ENCODE assay signal across 16 cellular contexts in genomic region chr13:99220199-99220931, GRCh38. TPM values are rescaled to one million over a fixed set of nuclear protein-coding genes. Genes with fewer than 3 reads are reported as not detected.
A peak's percentile ranks its signal among the peaks of the same experiment; 100 is the strongest.
DNase-seq lines count a peak whose midpoint lies in the region; ATAC-seq and TF ChIP-seq lines count a peak whose summit lies in the region.
"Had no signal": no experiment of that assay in that cellular context is flagged by ENCODE, and none has a peak within 500 bp of the region (broad histone marks: within the 10 kb centered on the region; RNA-seq: fewer than 3 reads in every experiment).

No MANE protein-coding gene starts in this region.

- peak overlapping the region; percentile 50 for H3K27ac Mint-ChIP-seq in activated CD4-positive, alpha-beta T cell treated with anti-CD3 and anti-CD28 coated beads, Interleukin-2, amount 10 ng/mL, durations not matched to agents 7 days and 5 days
- H3K27ac Mint-ChIP-seq in activated CD8-positive, alpha-beta T cell treated with anti-CD3 and anti-CD28 coated beads, Interleukin-2, amount 10 ng/mL, durations not matched to agents 7 days and 5 days, result peak overlapping the region; percentile 78
- H3K27ac Mint-ChIP-seq in natural killer cell, result peak overlapping the region; percentile 81 to 89

- H3K4me1 Mint-ChIP-seq in activated CD4-positive, alpha-beta T cell treated with anti-CD3 and anti-CD28 coated beads, Interleukin-2, amount 10 ng/mL, durations not matched to agents 7 days and 5 days, result peaks cover 84% of the 10 kb centered on the region
- peaks cover 84% of the 10 kb centered on the region for H3K4me1 Mint-ChIP-seq in activated CD8-positive, alpha-beta T cell treated with anti-CD3 and anti-CD28 coated beads, Interleukin-2, amount 10 ng/mL, durations not matched to agents 7 days and 5 days (ENCODE audit: low read depth)
- peaks cover 84% of the 10 kb centered on the region in 2 donors for H3K4me1 Mint-ChIP-seq in natural killer cell

- ATAC-seq in activated CD8-positive, alpha-beta T cell treated with anti-CD3 and anti-CD28 coated beads, Interleukin-2, amount 10 ng/mL, durations not matched to agents 7 days and 5 days, result peak; percentile 45
- ATAC-seq in natural killer cell, result peak in 2 of 3 donors; percentile 23 to 32
- ATAC-seq in omental fat pad (ENCODE audit: low FRiP score), result no peak
- ATAC-seq: lower lobe of right lung had no signal

- no peaks in the 10 kb centered on the region for H3K27me3 Mint-ChIP-seq in activated CD4-positive, alpha-beta T cell treated with anti-CD3 and anti-CD28 coated beads, Interleukin-2, amount 10 ng/mL, durations not matched to agents 7 days and 5 days
- H3K27me3 Mint-ChIP-seq in activated CD8-positive, alpha-beta T cell treated with anti-CD3 and anti-CD28 coated beads, Interleukin-2, amount 10 ng/mL, durations not matched to agents 7 days and 5 days (ENCODE audit: low read depth), result no peaks in the 10 kb centered on the region
- no peaks in the 10 kb centered on the region for H3K27me3 Mint-ChIP-seq in natural killer cell (ENCODE audit: low read depth in 2 of 2)
- H3K27me3 Mint-ChIP-seq: IgD-negative memory B cell had no signal

- DNase-seq in activated CD4-positive, alpha-beta T cell treated with anti-CD3 and anti-CD28 coated beads, Interleukin-2, amount 10 ng/mL, durations not matched to agents 7 days and 5 days, result peak; percentile 55
- no peak for DNase-seq in activated CD4-positive, alpha-beta T cell treated with anti-CD3 and anti-CD28 coated beads, Interleukin-2, amount 50 U/mL, for 48 hours
- DNase-seq in activated CD8-positive, alpha-beta T cell treated with anti-CD3 and anti-CD28 coated beads, Interleukin-2, amount 10 ng/mL, durations not matched to agents 7 days and 5 days, result peak; percentile 65
- DNase-seq in natural killer cell (no peak), omental fat pad (ENCODE audit: low spot score) (no peak), NCI-H2196 (lab: John Stamatoyannopoulos, UW; ENCODE audit: unreplicated experiment) (no peak), HuH-7 (ENCODE audit: low spot score) (no peak)
- DNase-seq: caudate nucleus, DMS153, lower lobe of right lung, NCI-H2171 had no signal

- no peak overlapping the region for H3K4me3 ChIP-seq in Loucy (ENCODE audit: low read length, poor library complexity, severe bottlenecking)
- H3K4me3 ChIP-seq: hepatocyte, lower lobe of right lung, Peyer's patch had no signal

- no peaks in the 10 kb centered on the region for H3K9me2 ChIP-seq in Loucy (replicated peaks; ENCODE audit: low read depth, low read length)

- peaks cover 27% of the 10 kb centered on the region for H4K20me1 ChIP-seq in Loucy (ENCODE audit: insufficient read depth, low read length, poor library complexity, severe bottlenecking)

- peaks cover 48% of the 10 kb centered on the region for H3K36me3 Mint-ChIP-seq in activated CD4-positive, alpha-beta T cell treated with anti-CD3 and anti-CD28 coated beads, Interleukin-2, amount 10 ng/mL, durations not matched to agents 7 days and 5 days (ENCODE audit: low read depth)
- peaks cover 42% of the 10 kb centered on the region for H3K36me3 Mint-ChIP-seq in activated CD8-positive, alpha-beta T cell treated with anti-CD3 and anti-CD28 coated beads, Interleukin-2, amount 10 ng/mL, durations not matched to agents 7 days and 5 days (ENCODE audit: low read depth)
- no peaks in the 10 kb centered on the region for H3K36me3 Mint-ChIP-seq in natural killer cell
- H3K36me3 Mint-ChIP-seq: IgD-negative memory B cell had no signal

- H2AFZ ChIP-seq in Loucy (ENCODE audit: low read length), result no peak overlapping the region
- H2AFZ ChIP-seq: hepatocyte had no signal

- H3K9ac ChIP-seq in Loucy (ENCODE audit: low read depth, low read length, poor library complexity, severe bottlenecking), result peak overlapping the region; percentile 59

- no peaks in the 10 kb centered on the region for H3F3A ChIP-seq in Loucy (ENCODE audit: low read depth)

- intact Hi-C loops in natural killer cell (cut with micrococcal nuclease), result no loop called here

- peak overlapping the region; percentile 45 for H3K4me3 Mint-ChIP-seq in activated CD4-positive, alpha-beta T cell treated with anti-CD3 and anti-CD28 coated beads, Interleukin-2, amount 10 ng/mL, durations not matched to agents 7 days and 5 days
- H3K4me3 Mint-ChIP-seq in activated CD8-positive, alpha-beta T cell treated with anti-CD3 and anti-CD28 coated beads, Interleukin-2, amount 10 ng/mL, durations not matched to agents 7 days and 5 days, result peak overlapping the region; percentile 48
- H3K4me3 Mint-ChIP-seq in natural killer cell, result peak overlapping the region; percentile 68

- CTCF ChIA-PET in activated CD4-positive, alpha-beta T cell treated with anti-CD3 and anti-CD28 coated beads, Interleukin-2, amount 10 ng/mL, durations not matched to agents 7 days and 5 days (lab: Charles Lee), result no interaction called here
- CTCF ChIA-PET in activated CD8-positive, alpha-beta T cell treated with anti-CD3 and anti-CD28 coated beads, Interleukin-2, amount 10 ng/mL, durations not matched to agents 7 days and 5 days (lab: Charles Lee), result interaction anchor here (3.5 kb wide), 1 partner anchor 18 kb away, joined by 48 read pairs; the partner anchor contains the start of gene UBAC2

- peaks cover 8% of the 10 kb centered on the region; the same call in 1 of the 2 replicates for H3K36me3 ChIP-seq in Loucy (ENCODE audit: insufficient read depth, low read length)
- H3K36me3 ChIP-seq: lower lobe of right lung, Peyer's patch had no signal

- H3K4me2 ChIP-seq in Loucy (ENCODE audit: low read depth, low read length, poor library complexity, severe bottlenecking), result peak overlapping the region; percentile 61
- H3K4me2 ChIP-seq: hepatocyte had no signal

- peaks cover 5% of the 10 kb centered on the region for H3K9me3 ChIP-seq in Loucy (ENCODE audit: insufficient read depth, low read depth, low read length)
- H3K9me3 ChIP-seq: lower lobe of right lung, Peyer's patch had no signal

- H3K27me3 ChIP-seq in Loucy (ENCODE audit: insufficient read depth, low read length, poor library complexity, severe bottlenecking), result no peaks in the 10 kb centered on the region
- H3K27me3 ChIP-seq: hepatocyte, Peyer's patch had no signal

- peaks cover 100% of the 10 kb centered on the region for H3K79me2 ChIP-seq in Loucy (ENCODE audit: insufficient read depth, low read length)

- H3K4me1 ChIP-seq in Loucy (ENCODE audit: insufficient read depth, low read length, poor library complexity, severe bottlenecking), result peaks cover 88% of the 10 kb centered on the region

- TF ChIP-seq CTCF in Loucy (conservative IDR thresholded peaks at IDR 0.05; ENCODE audit: low read length) (no peak), natural killer cell (IDR thresholded peaks at IDR 0.05) (no peak), omental fat pad (IDR thresholded peaks at IDR 0.05) (no peak)

- POLR2A ChIA-PET in activated CD4-positive, alpha-beta T cell treated with anti-CD3 and anti-CD28 coated beads, Interleukin-2, amount 10 ng/mL, durations not matched to agents 7 days and 5 days (lab: Charles Lee), result no interaction called here
- POLR2A ChIA-PET in activated CD8-positive, alpha-beta T cell treated with anti-CD3 and anti-CD28 coated beads, Interleukin-2, amount 10 ng/mL, durations not matched to agents 7 days and 5 days (lab: Charles Lee), result interaction anchor here (6.7 kb wide), 1 partner anchor 20 kb away, joined by 66 read pairs; the partner anchor contains the start of gene UBAC2

- peaks cover 7% of the 10 kb centered on the region for H3K9me3 Mint-ChIP-seq in activated CD4-positive, alpha-beta T cell treated with anti-CD3 and anti-CD28 coated beads, Interleukin-2, amount 10 ng/mL, durations not matched to agents 7 days and 5 days
- H3K9me3 Mint-ChIP-seq in activated CD8-positive, alpha-beta T cell treated with anti-CD3 and anti-CD28 coated beads, Interleukin-2, amount 10 ng/mL, durations not matched to agents 7 days and 5 days (ENCODE audit: insufficient read depth), result no peaks in the 10 kb centered on the region
- no peaks in the 10 kb centered on the region for H3K9me3 Mint-ChIP-seq in natural killer cell

RNA-seq across cellular contexts. Expression of gene UBAC2, which starts 19.7 kb away (rescaled TPM):
- total RNA-seq in activated CD4-positive, alpha-beta T cell treated with anti-CD3 and anti-CD28 coated beads, Interleukin-2, amount 10 ng/mL, durations not matched to agents 7 days and 5 days, result 10 to 100 TPM; 67.8 to 70.5 TPM
- total RNA-seq in activated CD8-positive, alpha-beta T cell treated with anti-CD3 and anti-CD28 coated beads, Interleukin-2, amount 10 ng/mL, durations not matched to agents 7 days and 5 days, result 10 to 100 TPM; 67.4 to 71.2 TPM
- total RNA-seq in natural killer cell (10 to 100 TPM; 50.6 to 59.1 (median 56.4) TPM), omental fat pad (10 to 100 TPM; 41.8 to 51.0 (median 45.5) TPM)

RNA-seq across cellular contexts. Expression of gene GPR18, which starts 37.8 kb away (rescaled TPM):
- 10 to 100 TPM; 19.7 to 25.4 TPM for total RNA-seq in activated CD4-positive, alpha-beta T cell treated with anti-CD3 and anti-CD28 coated beads, Interleukin-2, amount 10 ng/mL, durations not matched to agents 7 days and 5 days
- 10 to 100 TPM; 16.2 to 16.6 TPM for total RNA-seq in activated CD8-positive, alpha-beta T cell treated with anti-CD3 and anti-CD28 coated beads, Interleukin-2, amount 10 ng/mL, durations not matched to agents 7 days and 5 days
- total RNA-seq in natural killer cell (10 to 100 TPM; 11.4 to 41.7 (median 25.5) TPM), omental fat pad (under 1 TPM in 1 of 4 donors, not detected in 3; 0.36 TPM)
- total RNA-seq: hepatocyte, osteocyte had no signal

Comparison
In these comparisons a context has a peak if more than half of its experiments do, and no peak if none do; other contexts are left out.
1. DNase-seq: peak in activated CD4-positive, alpha-beta T cell treated with anti-CD3 and anti-CD28 coated beads, Interleukin-2, amount 10 ng/mL, durations not matched to agents 7 days and 5 days (single experiment) and activated CD8-positive, alpha-beta T cell treated with anti-CD3 and anti-CD28 coated beads, Interleukin-2, amount 10 ng/mL, durations not matched to agents 7 days and 5 days (single experiment); none in activated CD4-positive, alpha-beta T cell treated with anti-CD3 and anti-CD28 coated beads, Interleukin-2, amount 50 U/mL, for 48 hours (0 of 2), natural killer cell (single experiment), omental fat pad (single experiment), NCI-H2196 (single experiment) and HuH-7 (single experiment).
2. RNA of gene GPR18, which starts 37.8 kb away (total RNA-seq): 11.4 to 41.7 TPM in natural killer cell, 19.7 to 25.4 TPM in activated CD4-positive, alpha-beta T cell treated with anti-CD3 and anti-CD28 coated beads, Interleukin-2, amount 10 ng/mL, durations not matched to agents 7 days and 5 days and 16.2 to 16.6 TPM in activated CD8-positive, alpha-beta T cell treated with anti-CD3 and anti-CD28 coated beads, Interleukin-2, amount 10 ng/mL, durations not matched to agents 7 days and 5 days; 0.36 TPM in omental fat pad; every median in the first group is over 4 times any median in the second.
3. Peak in every context shown above with its lines, with median percentiles within 50 percentile points of each other: H3K27ac Mint-ChIP-seq and H3K4me3 Mint-ChIP-seq.